In the genomic region with DNA sequence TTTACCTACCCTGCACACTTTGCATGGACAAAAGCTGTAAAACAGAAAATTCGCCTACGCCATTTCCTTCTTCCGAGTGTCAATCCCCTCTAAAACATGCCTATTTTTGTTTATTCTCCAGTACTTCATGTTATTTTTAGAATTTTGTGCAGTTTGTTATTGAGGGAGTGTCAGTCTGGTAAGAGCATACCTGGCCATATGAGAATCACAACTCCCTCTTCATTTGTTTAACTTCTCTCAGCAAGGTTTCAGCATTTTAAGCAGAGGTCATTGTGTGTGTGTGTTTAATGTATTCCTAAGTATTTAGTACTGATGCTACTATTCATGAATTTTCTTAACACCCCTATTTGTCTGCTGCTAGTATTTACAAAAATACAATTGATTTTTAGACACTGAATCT, we compare ENCODE assay signal across 1 cellular context.
TF ChIP-seq lines count a peak whose summit lies in the region.

No MANE protein-coding gene starts in this region.

TF ChIP-seq in GM23338, 12 proteins besides CTCF, POLR2A, EP300 and RAD21 (continued from another document):
- TF ChIP-seq, protein P1, sequence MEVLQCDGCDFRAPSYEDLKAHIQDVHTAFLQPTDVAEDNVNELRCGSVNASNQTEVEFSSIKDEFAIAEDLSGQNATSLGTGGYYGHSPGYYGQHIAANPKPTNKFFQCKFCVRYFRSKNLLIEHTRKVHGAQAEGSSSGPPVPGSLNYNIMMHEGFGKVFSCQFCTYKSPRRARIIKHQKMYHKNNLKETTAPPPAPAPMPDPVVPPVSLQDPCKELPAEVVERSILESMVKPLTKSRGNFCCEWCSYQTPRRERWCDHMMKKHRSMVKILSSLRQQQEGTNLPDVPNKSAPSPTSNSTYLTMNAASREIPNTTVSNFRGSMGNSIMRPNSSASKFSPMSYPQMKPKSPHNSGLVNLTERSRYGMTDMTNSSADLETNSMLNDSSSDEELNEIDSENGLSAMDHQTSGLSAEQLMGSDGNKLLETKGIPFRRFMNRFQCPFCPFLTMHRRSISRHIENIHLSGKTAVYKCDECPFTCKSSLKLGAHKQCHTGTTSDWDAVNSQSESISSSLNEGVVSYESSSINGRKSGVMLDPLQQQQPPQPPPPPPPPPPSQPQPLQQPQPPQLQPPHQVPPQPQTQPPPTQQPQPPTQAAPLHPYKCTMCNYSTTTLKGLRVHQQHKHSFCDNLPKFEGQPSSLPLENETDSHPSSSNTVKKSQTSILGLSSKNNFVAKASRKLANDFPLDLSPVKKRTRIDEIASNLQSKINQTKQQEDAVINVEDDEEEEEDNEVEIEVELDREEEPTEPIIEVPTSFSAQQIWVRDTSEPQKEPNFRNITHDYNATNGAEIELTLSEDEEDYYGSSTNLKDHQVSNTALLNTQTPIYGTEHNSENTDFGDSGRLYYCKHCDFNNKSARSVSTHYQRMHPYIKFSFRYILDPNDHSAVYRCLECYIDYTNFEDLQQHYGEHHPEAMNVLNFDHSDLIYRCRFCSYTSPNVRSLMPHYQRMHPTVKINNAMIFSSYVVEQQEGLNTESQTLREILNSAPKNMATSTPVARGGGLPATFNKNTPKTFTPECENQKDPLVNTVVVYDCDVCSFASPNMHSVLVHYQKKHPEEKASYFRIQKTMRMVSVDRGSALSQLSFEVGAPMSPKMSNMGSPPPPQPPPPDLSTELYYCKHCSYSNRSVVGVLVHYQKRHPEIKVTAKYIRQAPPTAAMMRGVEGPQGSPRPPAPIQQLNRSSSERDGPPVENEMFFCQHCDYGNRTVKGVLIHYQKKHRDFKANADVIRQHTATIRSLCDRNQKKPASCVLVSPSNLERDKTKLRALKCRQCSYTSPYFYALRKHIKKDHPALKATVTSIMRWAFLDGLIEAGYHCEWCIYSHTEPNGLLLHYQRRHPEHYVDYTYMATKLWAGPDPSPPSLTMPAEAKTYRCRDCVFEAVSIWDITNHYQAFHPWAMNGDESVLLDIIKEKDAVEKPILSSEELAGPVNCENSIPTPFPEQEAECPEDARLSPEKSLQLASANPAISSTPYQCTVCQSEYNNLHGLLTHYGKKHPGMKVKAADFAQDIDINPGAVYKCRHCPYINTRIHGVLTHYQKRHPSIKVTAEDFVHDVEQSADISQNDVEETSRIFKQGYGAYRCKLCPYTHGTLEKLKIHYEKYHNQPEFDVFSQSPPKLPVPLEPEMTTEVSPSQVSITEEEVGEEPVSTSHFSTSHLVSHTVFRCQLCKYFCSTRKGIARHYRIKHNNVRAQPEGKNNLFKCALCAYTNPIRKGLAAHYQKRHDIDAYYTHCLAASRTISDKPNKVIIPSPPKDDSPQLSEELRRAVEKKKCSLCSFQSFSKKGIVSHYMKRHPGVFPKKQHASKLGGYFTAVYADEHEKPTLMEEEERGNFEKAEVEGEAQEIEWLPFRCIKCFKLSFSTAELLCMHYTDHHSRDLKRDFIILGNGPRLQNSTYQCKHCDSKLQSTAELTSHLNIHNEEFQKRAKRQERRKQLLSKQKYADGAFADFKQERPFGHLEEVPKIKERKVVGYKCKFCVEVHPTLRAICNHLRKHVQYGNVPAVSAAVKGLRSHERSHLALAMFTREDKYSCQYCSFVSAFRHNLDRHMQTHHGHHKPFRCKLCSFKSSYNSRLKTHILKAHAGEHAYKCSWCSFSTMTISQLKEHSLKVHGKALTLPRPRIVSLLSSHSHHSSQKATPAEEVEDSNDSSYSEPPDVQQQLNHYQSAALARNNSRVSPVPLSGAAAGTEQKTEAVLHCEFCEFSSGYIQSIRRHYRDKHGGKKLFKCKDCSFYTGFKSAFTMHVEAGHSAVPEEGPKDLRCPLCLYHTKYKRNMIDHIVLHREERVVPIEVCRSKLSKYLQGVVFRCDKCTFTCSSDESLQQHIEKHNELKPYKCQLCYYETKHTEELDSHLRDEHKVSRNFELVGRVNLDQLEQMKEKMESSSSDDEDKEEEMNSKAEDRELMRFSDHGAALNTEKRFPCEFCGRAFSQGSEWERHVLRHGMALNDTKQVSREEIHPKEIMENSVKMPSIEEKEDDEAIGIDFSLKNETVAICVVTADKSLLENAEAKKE (CRISPR knock-in tag; IDR thresholded peaks at IDR 0.05) = no peak
- TF ChIP-seq NANOG (IDR thresholded peaks at IDR 0.05; ENCODE audit: borderline replicate concordance) = no peak
